In the genomic region with DNA sequence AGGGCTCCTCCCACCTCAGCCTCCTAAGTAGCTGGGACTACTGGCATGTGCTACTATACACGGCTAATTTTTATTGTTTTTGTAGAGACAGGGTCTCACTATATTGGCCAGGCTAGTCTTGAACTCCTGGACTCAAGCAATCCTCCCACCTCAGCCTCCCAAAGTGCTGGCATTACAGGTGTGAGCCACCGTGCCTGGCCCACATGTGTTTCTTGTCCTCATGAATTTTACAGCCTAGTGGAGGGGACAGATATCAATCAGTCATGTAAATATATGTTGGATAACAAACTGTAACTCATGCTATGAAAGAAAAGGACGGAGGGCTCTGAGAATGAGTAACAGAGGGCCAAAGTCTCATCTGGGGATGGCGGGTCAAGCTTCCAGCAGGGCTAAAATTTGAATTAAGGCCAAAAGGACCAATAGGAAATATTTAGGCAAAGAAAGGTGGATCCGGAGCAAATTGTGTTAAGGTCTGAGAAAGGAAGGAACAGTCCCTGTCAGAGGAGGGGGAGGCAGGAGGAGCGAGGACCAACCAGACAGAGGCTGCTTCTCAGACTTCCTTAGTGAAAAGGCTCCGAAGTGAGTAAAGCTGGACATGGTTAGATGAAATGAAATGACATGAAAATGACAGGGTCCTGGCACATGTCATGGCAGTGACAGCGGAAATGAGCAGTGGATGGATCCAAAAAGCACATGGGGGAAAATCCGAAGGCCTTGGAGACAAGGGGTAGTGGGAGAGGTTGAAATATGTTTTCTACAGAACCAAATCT, we compare ENCODE assay signal across 1 cellular context.
A peak's percentile ranks its signal among the peaks of the same experiment; 100 is the strongest.
TF ChIP-seq lines count a peak whose summit lies in the region.

No MANE protein-coding gene starts in this region.

TF ChIP-seq in HepG2, 621 proteins besides CTCF, POLR2A, EP300 and RAD21 (continued from another document):
- TF ChIP-seq, protein P1, sequence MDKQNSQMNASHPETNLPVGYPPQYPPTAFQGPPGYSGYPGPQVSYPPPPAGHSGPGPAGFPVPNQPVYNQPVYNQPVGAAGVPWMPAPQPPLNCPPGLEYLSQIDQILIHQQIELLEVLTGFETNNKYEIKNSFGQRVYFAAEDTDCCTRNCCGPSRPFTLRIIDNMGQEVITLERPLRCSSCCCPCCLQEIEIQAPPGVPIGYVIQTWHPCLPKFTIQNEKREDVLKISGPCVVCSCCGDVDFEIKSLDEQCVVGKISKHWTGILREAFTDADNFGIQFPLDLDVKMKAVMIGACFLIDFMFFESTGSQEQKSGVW (CRISPR knock-in tag; IDR thresholded peaks at IDR 0.05; ENCODE audit: borderline replicate concordance) = no peak
- TF ChIP-seq SAP130 (CRISPR knock-in tag; IDR thresholded peaks at IDR 0.05; ENCODE audit: low read depth) = peak; percentile 36; the same call in 1 of the 2 replicates
- TF ChIP-seq, protein P2, sequence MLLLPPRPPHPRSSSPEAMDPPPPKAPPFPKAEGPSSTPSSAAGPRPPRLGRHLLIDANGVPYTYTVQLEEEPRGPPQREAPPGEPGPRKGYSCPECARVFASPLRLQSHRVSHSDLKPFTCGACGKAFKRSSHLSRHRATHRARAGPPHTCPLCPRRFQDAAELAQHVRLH (CRISPR knock-in tag; IDR thresholded peaks at IDR 0.05; ENCODE audit: borderline replicate concordance, low read depth) = peak; percentile 12; the same call in 1 of the 2 replicates
- no peak for TF ChIP-seq FOXA1 (IDR thresholded peaks at IDR 0.05)
- TF ChIP-seq FOXA1 (CRISPR knock-in tag; IDR thresholded peaks at IDR 0.05) = no peak; the same call in 1 of the 2 replicates
- no peak for TF ChIP-seq RORA (CRISPR knock-in tag; IDR thresholded peaks at IDR 0.05)
- TF ChIP-seq ESRRA (CRISPR knock-in tag; IDR thresholded peaks at IDR 0.05; ENCODE audit: low read depth) = no peak
- peak; percentile 56; the same call in 1 of the 2 replicates for TF ChIP-seq ATM (IDR thresholded peaks at IDR 0.05; ENCODE audit: borderline replicate concordance)
- peak; percentile 57; the same call in 1 of the 2 replicates for TF ChIP-seq CHD4 (IDR thresholded peaks at IDR 0.05; ENCODE audit: borderline replicate concordance, low read length)
- TF ChIP-seq, protein P3, sequence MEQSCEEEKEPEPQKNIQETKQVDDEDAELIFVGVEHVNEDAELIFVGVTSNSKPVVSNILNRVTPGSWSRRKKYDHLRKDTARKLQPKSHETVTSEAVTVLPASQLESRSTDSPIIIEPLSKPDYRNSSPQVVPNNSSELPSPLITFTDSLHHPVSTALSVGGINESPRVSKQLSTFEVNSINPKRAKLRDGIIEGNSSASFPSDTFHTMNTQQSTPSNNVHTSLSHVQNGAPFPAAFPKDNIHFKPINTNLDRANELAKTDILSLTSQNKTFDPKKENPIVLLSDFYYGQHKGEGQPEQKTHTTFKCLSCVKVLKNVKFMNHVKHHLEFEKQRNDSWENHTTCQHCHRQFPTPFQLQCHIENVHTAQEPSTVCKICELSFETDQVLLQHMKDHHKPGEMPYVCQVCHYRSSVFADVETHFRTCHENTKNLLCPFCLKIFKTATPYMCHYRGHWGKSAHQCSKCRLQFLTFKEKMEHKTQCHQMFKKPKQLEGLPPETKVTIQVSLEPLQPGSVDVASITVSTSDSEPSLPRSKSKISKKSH (CRISPR knock-in tag; IDR thresholded peaks at IDR 0.05; ENCODE audit: borderline replicate concordance) = no peak
- TF ChIP-seq EED (CRISPR knock-in tag; IDR thresholded peaks at IDR 0.05) = 0 out of 2 replicates have a peak, but pooled peaks have one; percentile 17
- 0 out of 2 replicates have a peak, but pooled peaks have one; percentile 30 for TF ChIP-seq ZBTB20 (CRISPR knock-in tag; IDR thresholded peaks at IDR 0.05; ENCODE audit: borderline replicate concordance, low read depth)
- TF ChIP-seq, protein P4, sequence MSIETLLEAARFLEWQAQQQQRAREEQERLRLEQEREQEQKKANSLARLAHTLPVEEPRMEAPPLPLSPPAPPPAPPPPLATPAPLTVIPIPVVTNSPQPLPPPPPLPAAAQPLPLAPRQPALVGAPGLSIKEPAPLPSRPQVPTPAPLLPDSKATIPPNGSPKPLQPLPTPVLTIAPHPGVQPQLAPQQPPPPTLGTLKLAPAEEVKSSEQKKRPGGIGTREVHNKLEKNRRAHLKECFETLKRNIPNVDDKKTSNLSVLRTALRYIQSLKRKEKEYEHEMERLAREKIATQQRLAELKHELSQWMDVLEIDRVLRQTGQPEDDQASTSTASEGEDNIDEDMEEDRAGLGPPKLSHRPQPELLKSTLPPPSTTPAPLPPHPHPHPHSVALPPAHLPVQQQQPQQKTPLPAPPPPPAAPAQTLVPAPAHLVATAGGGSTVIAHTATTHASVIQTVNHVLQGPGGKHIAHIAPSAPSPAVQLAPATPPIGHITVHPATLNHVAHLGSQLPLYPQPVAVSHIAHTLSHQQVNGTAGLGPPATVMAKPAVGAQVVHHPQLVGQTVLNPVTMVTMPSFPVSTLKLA (IDR thresholded peaks at IDR 0.05) = peak; percentile 99
- 0 out of 2 replicates have a peak, but pooled peaks have one; percentile 17 for TF ChIP-seq ZNF816 (CRISPR knock-in tag; IDR thresholded peaks at IDR 0.05; ENCODE audit: borderline replicate concordance)
- TF ChIP-seq CCDC6 (CRISPR knock-in tag; IDR thresholded peaks at IDR 0.05) = 0 out of 2 replicates have a peak, but pooled peaks have one; percentile 24
- TF ChIP-seq, protein P5, sequence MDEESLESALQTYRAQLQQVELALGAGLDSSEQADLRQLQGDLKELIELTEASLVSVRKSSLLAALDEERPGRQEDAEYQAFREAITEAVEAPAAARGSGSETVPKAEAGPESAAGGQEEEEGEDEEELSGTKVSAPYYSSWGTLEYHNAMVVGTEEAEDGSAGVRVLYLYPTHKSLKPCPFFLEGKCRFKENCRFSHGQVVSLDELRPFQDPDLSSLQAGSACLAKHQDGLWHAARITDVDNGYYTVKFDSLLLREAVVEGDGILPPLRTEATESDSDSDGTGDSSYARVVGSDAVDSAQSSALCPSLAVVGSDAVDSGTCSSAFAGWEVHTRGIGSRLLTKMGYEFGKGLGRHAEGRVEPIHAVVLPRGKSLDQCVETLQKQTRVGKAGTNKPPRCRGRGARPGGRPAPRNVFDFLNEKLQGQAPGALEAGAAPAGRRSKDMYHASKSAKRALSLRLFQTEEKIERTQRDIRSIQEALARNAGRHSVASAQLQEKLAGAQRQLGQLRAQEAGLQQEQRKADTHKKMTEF (CRISPR knock-in tag; IDR thresholded peaks at IDR 0.05) = peak; percentile 22; the same call in 1 of the 2 replicates
- no peak for TF ChIP-seq ZIK1 (CRISPR knock-in tag; IDR thresholded peaks at IDR 0.05; ENCODE audit: borderline replicate concordance, low read depth)
- TF ChIP-seq ZBTB42 (CRISPR knock-in tag; IDR thresholded peaks at IDR 0.05) = no peak
- TF ChIP-seq, protein P6, sequence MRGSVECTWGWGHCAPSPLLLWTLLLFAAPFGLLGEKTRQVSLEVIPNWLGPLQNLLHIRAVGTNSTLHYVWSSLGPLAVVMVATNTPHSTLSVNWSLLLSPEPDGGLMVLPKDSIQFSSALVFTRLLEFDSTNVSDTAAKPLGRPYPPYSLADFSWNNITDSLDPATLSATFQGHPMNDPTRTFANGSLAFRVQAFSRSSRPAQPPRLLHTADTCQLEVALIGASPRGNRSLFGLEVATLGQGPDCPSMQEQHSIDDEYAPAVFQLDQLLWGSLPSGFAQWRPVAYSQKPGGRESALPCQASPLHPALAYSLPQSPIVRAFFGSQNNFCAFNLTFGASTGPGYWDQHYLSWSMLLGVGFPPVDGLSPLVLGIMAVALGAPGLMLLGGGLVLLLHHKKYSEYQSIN (CRISPR knock-in tag; IDR thresholded peaks at IDR 0.05; ENCODE audit: borderline replicate concordance) = no peak
- peak; percentile 31; the same call in 1 of the 2 replicates for TF ChIP-seq ZNF7 (CRISPR knock-in tag; IDR thresholded peaks at IDR 0.05)
- TF ChIP-seq STAT5B (CRISPR knock-in tag; IDR thresholded peaks at IDR 0.05) = no peak
- no peak; the same call in 1 of the 2 replicates for TF ChIP-seq ZNF556 (CRISPR knock-in tag; IDR thresholded peaks at IDR 0.05; ENCODE audit: borderline replicate concordance)
- TF ChIP-seq ZNF460 (CRISPR knock-in tag; IDR thresholded peaks at IDR 0.05; ENCODE audit: borderline replicate concordance) = peak; percentile 93
- 0 out of 2 replicates have a peak, but pooled peaks have one; percentile 59 for TF ChIP-seq ZNF543 (CRISPR knock-in tag; IDR thresholded peaks at IDR 0.05)
- TF ChIP-seq CREM (IDR thresholded peaks at IDR 0.05) = no peak
- TF ChIP-seq CREM (CRISPR knock-in tag; IDR thresholded peaks at IDR 0.05) = no peak
- no peak for TF ChIP-seq JUND (CRISPR knock-in tag; IDR thresholded peaks at IDR 0.05)
- TF ChIP-seq ZNF432 (CRISPR knock-in tag; IDR thresholded peaks at IDR 0.05; ENCODE audit: borderline replicate concordance) = no peak
- TF ChIP-seq TGIF2 (CRISPR knock-in tag; IDR thresholded peaks at IDR 0.05) = no peak
- TF ChIP-seq CC2D1A (CRISPR knock-in tag; IDR thresholded peaks at IDR 0.05) = 0 out of 2 replicates have a peak, but pooled peaks have one; percentile 64
- TF ChIP-seq ZNF572 (CRISPR knock-in tag; IDR thresholded peaks at IDR 0.05) = no peak
- no peak for TF ChIP-seq ZNF337 (CRISPR knock-in tag; IDR thresholded peaks at IDR 0.05; ENCODE audit: borderline replicate concordance, low read depth)
- TF ChIP-seq NR2C2 (CRISPR knock-in tag; IDR thresholded peaks at IDR 0.05; ENCODE audit: borderline replicate concordance) = no peak
- no peak for TF ChIP-seq ZNF746 (CRISPR knock-in tag; IDR thresholded peaks at IDR 0.05)
- TF ChIP-seq ZNF614 (CRISPR knock-in tag; IDR thresholded peaks at IDR 0.05; ENCODE audit: borderline replicate concordance) = peak; percentile 70; the same call in 1 of the 2 replicates
- 0 out of 2 replicates have a peak, but pooled peaks have one; percentile 25 for TF ChIP-seq RBAK (CRISPR knock-in tag; IDR thresholded peaks at IDR 0.05)
- TF ChIP-seq, protein P7, sequence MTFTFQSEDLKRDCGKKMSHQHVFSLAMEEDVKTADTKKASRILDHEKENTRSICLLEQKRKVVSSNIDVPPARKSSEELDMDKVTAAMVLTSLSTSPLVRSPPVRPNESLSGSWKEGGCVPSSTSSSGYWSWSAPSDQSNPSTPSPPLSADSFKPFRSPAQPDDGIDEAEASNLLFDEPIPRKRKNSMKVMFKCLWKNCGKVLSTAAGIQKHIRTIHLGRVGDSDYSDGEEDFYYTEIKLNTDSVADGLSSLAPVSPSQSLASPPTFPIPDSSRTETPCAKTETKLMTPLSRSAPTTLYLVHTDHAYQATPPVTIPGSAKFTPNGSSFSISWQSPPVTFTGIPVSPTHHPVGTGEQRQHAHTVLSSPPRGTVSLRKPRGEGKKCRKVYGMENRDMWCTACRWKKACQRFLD (CRISPR knock-in tag; IDR thresholded peaks at IDR 0.05; ENCODE audit: borderline replicate concordance) = 0 out of 2 replicates have a peak, but pooled peaks have one; percentile 9
- TF ChIP-seq ZNF788 (CRISPR knock-in tag; IDR thresholded peaks at IDR 0.05; ENCODE audit: borderline replicate concordance) = 0 out of 2 replicates have a peak, but pooled peaks have one; percentile 54
- TF ChIP-seq ZNF713 (CRISPR knock-in tag; IDR thresholded peaks at IDR 0.05) = 0 out of 2 replicates have a peak, but pooled peaks have one; percentile 15
- no peak; the same call in 1 of the 2 replicates for TF ChIP-seq KDM6A (CRISPR knock-in tag; IDR thresholded peaks at IDR 0.05; ENCODE audit: low read depth)
- TF ChIP-seq ZMYM2 (CRISPR knock-in tag; IDR thresholded peaks at IDR 0.05) = peak; percentile 73
- TF ChIP-seq PHF5A (CRISPR knock-in tag; IDR thresholded peaks at IDR 0.05; ENCODE audit: low read depth, unreplicated experiment) = no peak
- TF ChIP-seq SP1 (IDR thresholded peaks at IDR 0.05) = no peak
- peak; percentile 23; the same call in 1 of the 2 replicates for TF ChIP-seq SP1 (CRISPR knock-in tag; IDR thresholded peaks at IDR 0.05)
- peak; percentile 37; the same call in 1 of the 2 replicates for TF ChIP-seq ZFX (CRISPR knock-in tag; IDR thresholded peaks at IDR 0.05; ENCODE audit: low read depth)
